In genomic region chr6:53483423-53484353, GRCh38 we compare ENCODE assay signal across 8 cellular contexts.
A peak's percentile ranks its signal among the peaks of the same experiment; 100 is the strongest.
DNase-seq lines count a peak whose midpoint lies in the region; ATAC-seq and TF ChIP-seq lines count a peak whose summit lies in the region.

No MANE protein-coding gene starts in this region.

- H3K4me3 ChIP-seq in cardiac muscle cell: no peak overlapping the region

- no peaks in the 10 kb centered on the region for H3K9me3 ChIP-seq in cardiac muscle cell (ENCODE audit: low read depth)

- H3K27ac ChIP-seq in cardiac muscle cell: no peak overlapping the region

- no peaks in the 10 kb centered on the region for H3K36me3 ChIP-seq in cardiac muscle cell

- peak; percentile 17 to 58 for ATAC-seq in activated CD4-positive, CD25-positive, alpha-beta regulatory T cell treated with anti-CD3 and anti-CD28 coated beads, Interleukin-2, amount 50 U/mL, for 24 hours
- ATAC-seq in GM19324 (IDR thresholded peaks at IDR 0.05; ENCODE audit: low FRiP score, unreplicated experiment) (no peak), GM18858 (IDR thresholded peaks at IDR 0.05; ENCODE audit: unreplicated experiment) (no peak)

- peaks cover 13% of the 10 kb centered on the region for H3K27me3 ChIP-seq in cardiac muscle cell

- TF ChIP-seq CTCF in cardiac muscle cell (IDR thresholded peaks at IDR 0.05; ENCODE audit: low read depth, low read length): no peak

- DNase-seq in activated CD4-positive, CD25-positive, alpha-beta regulatory T cell (lab: John Stamatoyannopoulos, UW): no peak
- DNase-seq in SK-N-DZ (ENCODE audit: low spot score) (peak; percentile 45), cardiac muscle cell (ENCODE audit: low read depth in 1 of 2, low spot score in 1 of 2) (peak; percentile 46 to 55), NCI-H2107 (lab: John Stamatoyannopoulos, UW) (no peak)
- peak; percentile 43 for DNase-seq in stimulated activated CD8-positive, alpha-beta memory T cell treated with anti-CD3 and anti-CD28 coated beads, Interleukin-4, amount 100 ng/mL, for 48 hours

- H3K4me1 ChIP-seq in cardiac muscle cell (ENCODE audit: low read depth): peaks cover 5% of the 10 kb centered on the region

Comparison
In these comparisons a context has a peak if more than half of its experiments do, and no peak if none do; other contexts are left out.
1. ATAC-seq: peak in activated CD4-positive, CD25-positive, alpha-beta regulatory T cell treated with anti-CD3 and anti-CD28 coated beads, Interleukin-2, amount 50 U/mL, for 24 hours (2 of 2); none in GM19324 (single experiment) and GM18858 (single experiment).
2. DNase-seq: peak in SK-N-DZ (single experiment), cardiac muscle cell (2 of 2) and stimulated activated CD8-positive, alpha-beta memory T cell treated with anti-CD3 and anti-CD28 coated beads, Interleukin-4, amount 100 ng/mL, for 48 hours (single experiment); none in activated CD4-positive, CD25-positive, alpha-beta regulatory T cell (0 of 4) and NCI-H2107 (single experiment).